ENCODE assay signal across 32 cellular contexts in the genomic region with DNA sequence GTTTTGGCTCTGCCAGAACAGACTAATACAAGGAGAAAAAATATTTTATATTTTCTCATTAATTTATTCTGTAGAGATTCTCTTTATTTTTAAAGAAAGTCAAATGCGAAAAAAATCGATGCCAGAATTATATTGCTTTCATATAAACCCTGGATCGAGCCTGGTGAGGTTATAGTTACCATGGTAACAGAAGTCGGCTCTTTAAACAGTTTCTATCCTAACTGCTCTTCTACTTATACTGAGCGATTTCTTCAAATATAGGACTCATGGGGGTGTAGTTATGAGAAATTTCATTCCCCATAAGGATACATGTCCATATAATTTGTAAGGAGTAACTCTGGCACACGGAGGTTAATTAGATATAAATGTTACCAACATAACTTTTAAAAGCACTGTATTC.
A peak's percentile ranks its signal among the peaks of the same experiment; 100 is the strongest.
DNase-seq lines count a peak whose midpoint lies in the region; ATAC-seq, FAIRE-seq and TF ChIP-seq lines count a peak whose summit lies in the region.
"Had no signal": no experiment of that assay in that cellular context is flagged by ENCODE, and none has a peak within 500 bp of the region (broad histone marks: within the 10 kb centered on the region; RNA-seq: fewer than 3 reads in every experiment).

No MANE protein-coding gene starts in this region.

- H3K9ac ChIP-seq in GM12878 (ENCODE audit: control insufficient read depth, insufficient read depth, low read length): no peak overlapping the region
- no peak overlapping the region for H3K9ac ChIP-seq in K562 (ENCODE audit: insufficient read depth in 1 of 2, low read depth in 2 of 2, low read length in 2 of 2)
- H3K9ac ChIP-seq: BLaER1; BLaER1 treated with 17β-estradiol and CSF1 and Interleukin-3, amounts not matched to agents 10 nM and 100 nM had no signal

- POLR2A ChIA-PET in GM12878 (lab: Charles Lee) (no interaction called here), K562 (lab: Yijun Ruan, JAX) (no interaction called here)

- H3K9me3 ChIP-seq in GM12878 (replicated peaks; ENCODE audit: control insufficient read depth, insufficient read depth, low read length) (no peaks in the 10 kb centered on the region), K562 (replicated peaks; ENCODE audit: control insufficient read depth, insufficient read depth, low read depth, low read length) (no peaks in the 10 kb centered on the region)
- H3K9me3 ChIP-seq: A549; BE2C; BLaER1; BLaER1 treated with 17β-estradiol and CSF1 and Interleukin-3, amounts not matched to agents 10 nM and 100 nM; Caco-2 had no signal

- RAD21 ChIA-PET in GM12878 (lab: Charles Lee; ENCODE audit: unreplicated experiment): no interaction called here

- SMC1A ChIA-PET in GM12878 (lab: Charles Lee; ENCODE audit: uncharacterized antibody, unreplicated experiment): interaction anchor here (0.8 kb wide), 1 partner anchor 8 kb away, joined by 3 read pairs; no protein-coding TSS in a partner anchor

- intact Hi-C loops in GM12878 (cut with micrococcal nuclease; ENCODE audit: unreplicated experiment) (no loop called here), K562 (cut with micrococcal nuclease) (no loop called here)

- TF ChIP-seq EP300 in GM12878 (IDR thresholded peaks at IDR 0.05; ENCODE audit: borderline replicate concordance in 1 of 2, control insufficient read depth in 1 of 2, low read depth in 2 of 2, low read length in 2 of 2) (no peak), K562 (IDR thresholded peaks at IDR 0.05; ENCODE audit: low read length) (no peak)

- TF ChIP-seq RAD21 in GM12878 (IDR thresholded peaks at IDR 0.05; ENCODE audit: insufficient read depth, low read depth, low read length) (no peak), K562 (CRISPR knock-in tag; conservative IDR thresholded peaks at IDR 0.05 in 1 of 2, IDR thresholded peaks at IDR 0.05 in 1 of 2) (no peak)

- H3K9me1 ChIP-seq in K562 (ENCODE audit: control insufficient read depth, insufficient read depth, low read length): no peaks in the 10 kb centered on the region

- TF ChIP-seq POLR2A in GM12878 (IDR thresholded peaks at IDR 0.05; ENCODE audit: low read depth, low read length) (no peak), K562 (conservative IDR thresholded peaks at IDR 0.05) (no peak)

- H3K79me2 ChIP-seq in GM12878 (ENCODE audit: control insufficient read depth, insufficient read depth, low read length): no peaks in the 10 kb centered on the region
- H3K79me2 ChIP-seq in K562 (ENCODE audit: control insufficient read depth, insufficient read depth, low read length): no peaks in the 10 kb centered on the region

- CTCF ChIA-PET in GM12878 (lab: Yijun Ruan, JAX): no interaction called here
- CTCF ChIA-PET in K562 (lab: Yijun Ruan, JAX; ENCODE audit: low intra/inter-chr PET ratio): no interaction called here

- in situ Hi-C loops in GM12878 (cut with MboI): no loop called here
- in situ Hi-C loops in K562 (cut with MboI): no loop called here

- H3K27me3 ChIP-seq in GM12878 (replicated peaks in 1 of 2; ENCODE audit: control insufficient read depth in 2 of 2, insufficient read depth in 2 of 2, low read length in 1 of 2): no peaks in the 10 kb centered on the region
- H3K27me3 ChIP-seq in K562 (ENCODE audit: control insufficient read depth in 2 of 2, insufficient read depth in 2 of 2, low read length in 2 of 2): no peaks in the 10 kb centered on the region
- H3K27me3 ChIP-seq: BE2C; BLaER1; BLaER1 treated with 17β-estradiol and CSF1 and Interleukin-3, amounts not matched to agents 10 nM and 100 nM had no signal

- DNase-seq in DMS 273 (lab: John Stamatoyannopoulos, UW; ENCODE audit: unreplicated experiment) (peak; percentile 15), DMS 273 treated with DMSO at 0.1 percent for 48 hours (lab: John Stamatoyannopoulos, UW) (no peak), GM12878 (ENCODE audit: low read depth, low spot score) (no peak), K562 (ENCODE audit: extremely low read depth in 1 of 4, low spot score in 3 of 4) (no peak), NCI-H128 (lab: John Stamatoyannopoulos, UW; ENCODE audit: unreplicated experiment) (no peak)
- DNase-seq: 8988T; ACHN; AML-193; BE2C; C1 segment of cervical spinal cord; Caco-2; Calu3; CD4-positive, alpha-beta memory T cell; CD4-positive, alpha-beta T cell; CD4-positive, CD25-positive, alpha-beta regulatory T cell; CD8-positive, alpha-beta memory T cell; CD8-positive, alpha-beta T cell; COR-L47; DMS153; DMS53; DMS79; DMS79 treated with DMSO at 0.1 percent for 48 hours; DND-41; EL had no signal

- no peak overlapping the region for H3K4me3 ChIP-seq in GM12878
- no peak overlapping the region for H3K4me3 ChIP-seq in K562
- H3K4me3 ChIP-seq: A549; BLaER1; BLaER1 treated with 17β-estradiol and CSF1 and Interleukin-3, amounts not matched to agents 10 nM and 100 nM had no signal

- H3K27ac ChIP-seq in GM12878 (ENCODE audit: control insufficient read depth, insufficient read depth) (no peak overlapping the region), K562 (ENCODE audit: extremely low read depth, low read depth, low read length) (no peak overlapping the region)
- H3K27ac ChIP-seq: 22Rv1; A549; BLaER1; BLaER1 treated with 17β-estradiol and CSF1 and Interleukin-3, amounts not matched to agents 10 nM and 100 nM; C4-2B had no signal

- no peaks in the 10 kb centered on the region for H3K4me1 ChIP-seq in GM12878 (ENCODE audit: control insufficient read depth, insufficient read depth, low read length)
- no peaks in the 10 kb centered on the region for H3K4me1 ChIP-seq in K562 (replicated peaks in 1 of 2; ENCODE audit: control insufficient read depth in 2 of 2, insufficient read depth in 2 of 2, low read length in 2 of 2)
- H3K4me1 ChIP-seq: A549; BE2C; BLaER1; BLaER1 treated with 17β-estradiol and CSF1 and Interleukin-3, amounts not matched to agents 10 nM and 100 nM; Caco-2 had no signal

- BruUV-seq in GM12878 (replicated peaks; lab: Mats Ljungman, UMichigan): no TSS peak
- BruUV-seq in K562 (replicated peaks; lab: Mats Ljungman, UMichigan): no TSS peak

- H3K4me2 ChIP-seq in GM12878 (ENCODE audit: control insufficient read depth, insufficient read depth) (no peak overlapping the region), K562 (ENCODE audit: insufficient read depth, low read length) (no peak overlapping the region)
- H3K4me2 ChIP-seq: A549; BLaER1; BLaER1 treated with 17β-estradiol and CSF1 and Interleukin-3, amounts not matched to agents 10 nM and 100 nM had no signal

- 12% methylated on average over 6 of the region's 6 CpGs for WGBS in GM12878 (ENCODE audit: insufficient coverage, insufficient replicate concordance, low lambda C conversion rate, missing lambda C conversion rate)
- WGBS in K562 (ENCODE audit: insufficient coverage, low coverage, missing lambda C conversion rate): 11% methylated on average over 6 of the region's 6 CpGs

- ATAC-seq in GM12878 (no peak), K562 (no peak), GM19035 (IDR thresholded peaks at IDR 0.05; ENCODE audit: unreplicated experiment) (no peak)
- ATAC-seq: A549; CD8-positive, alpha-beta T cell had no signal

- H4K20me1 ChIP-seq in GM12878 (ENCODE audit: control insufficient read depth, insufficient read depth): no peaks in the 10 kb centered on the region
- no peaks in the 10 kb centered on the region for H4K20me1 ChIP-seq in K562 (replicated peaks; ENCODE audit: control insufficient read depth, insufficient read depth, low read length)
- H4K20me1 ChIP-seq: BLaER1; BLaER1 treated with 17β-estradiol and CSF1 and Interleukin-3, amounts not matched to agents 10 nM and 100 nM had no signal

- H2AFZ ChIP-seq in GM12878 (ENCODE audit: control insufficient read depth, low read depth, low read length) (no peak overlapping the region), K562 (ENCODE audit: low read depth, low read length) (no peak overlapping the region)

- TF ChIP-seq CTCF in GM12878 (IDR thresholded peaks at IDR 0.05 in 2 of 3, conservative IDR thresholded peaks at IDR 0.05 in 1 of 3; ENCODE audit: control insufficient read depth in 2 of 3, extremely low read depth in 1 of 3, insufficient read depth in 1 of 3, low read depth in 3 of 3, low read length in 3 of 3) (no peak), K562 (IDR thresholded peaks at IDR 0.05 in 2 of 3, conservative IDR thresholded peaks at IDR 0.05 in 1 of 3; ENCODE audit: insufficient read depth in 2 of 3, low read depth in 1 of 3, low read length in 3 of 3) (no peak)

- FAIRE-seq in GM12878 (lab: Jason Lieb, UNC) (no peak), K562 (lab: Jason Lieb, UNC) (no peak)
- FAIRE-seq: A204.1, A549, D721Med had no signal

- H3K36me3 ChIP-seq in GM12878 (ENCODE audit: control insufficient read depth in 2 of 2, insufficient read depth in 2 of 2, low read length in 1 of 2) (no peaks in the 10 kb centered on the region), K562 (ENCODE audit: control insufficient read depth, insufficient read depth, low read length) (no peaks in the 10 kb centered on the region)
- H3K36me3 ChIP-seq: BE2C; BLaER1; BLaER1 treated with 17β-estradiol and CSF1 and Interleukin-3, amounts not matched to agents 10 nM and 100 nM had no signal

TF ChIP-seq in GM12878, 131 proteins besides CTCF, POLR2A, EP300 and RAD21:
- TF ChIP-seq BMI1 (IDR thresholded peaks at IDR 0.05; ENCODE audit: borderline replicate concordance) (peak; percentile 61; the same call in 1 of the 2 replicates), EED (IDR thresholded peaks at IDR 0.05; ENCODE audit: low read depth) (no peak)

TF ChIP-seq in K562, 482 proteins besides CTCF, POLR2A, EP300 and RAD21:
- TF ChIP-seq, protein P1, sequence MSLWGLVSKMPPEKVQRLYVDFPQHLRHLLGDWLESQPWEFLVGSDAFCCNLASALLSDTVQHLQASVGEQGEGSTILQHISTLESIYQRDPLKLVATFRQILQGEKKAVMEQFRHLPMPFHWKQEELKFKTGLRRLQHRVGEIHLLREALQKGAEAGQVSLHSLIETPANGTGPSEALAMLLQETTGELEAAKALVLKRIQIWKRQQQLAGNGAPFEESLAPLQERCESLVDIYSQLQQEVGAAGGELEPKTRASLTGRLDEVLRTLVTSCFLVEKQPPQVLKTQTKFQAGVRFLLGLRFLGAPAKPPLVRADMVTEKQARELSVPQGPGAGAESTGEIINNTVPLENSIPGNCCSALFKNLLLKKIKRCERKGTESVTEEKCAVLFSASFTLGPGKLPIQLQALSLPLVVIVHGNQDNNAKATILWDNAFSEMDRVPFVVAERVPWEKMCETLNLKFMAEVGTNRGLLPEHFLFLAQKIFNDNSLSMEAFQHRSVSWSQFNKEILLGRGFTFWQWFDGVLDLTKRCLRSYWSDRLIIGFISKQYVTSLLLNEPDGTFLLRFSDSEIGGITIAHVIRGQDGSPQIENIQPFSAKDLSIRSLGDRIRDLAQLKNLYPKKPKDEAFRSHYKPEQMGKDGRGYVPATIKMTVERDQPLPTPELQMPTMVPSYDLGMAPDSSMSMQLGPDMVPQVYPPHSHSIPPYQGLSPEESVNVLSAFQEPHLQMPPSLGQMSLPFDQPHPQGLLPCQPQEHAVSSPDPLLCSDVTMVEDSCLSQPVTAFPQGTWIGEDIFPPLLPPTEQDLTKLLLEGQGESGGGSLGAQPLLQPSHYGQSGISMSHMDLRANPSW (CRISPR knock-in tag; IDR thresholded peaks at IDR 0.05): no peak
- peak; percentile 84 for TF ChIP-seq RFX1 (IDR thresholded peaks at IDR 0.05)
- no peak for TF ChIP-seq ZBTB1 (CRISPR knock-in tag; IDR thresholded peaks at IDR 0.05; ENCODE audit: borderline replicate concordance, low read depth)
- TF ChIP-seq DMBX1 (CRISPR knock-in tag; IDR thresholded peaks at IDR 0.05; ENCODE audit: borderline replicate concordance): no peak
